Comparison of ENCODE assay signal across 17 cellular contexts in the genomic region with DNA sequence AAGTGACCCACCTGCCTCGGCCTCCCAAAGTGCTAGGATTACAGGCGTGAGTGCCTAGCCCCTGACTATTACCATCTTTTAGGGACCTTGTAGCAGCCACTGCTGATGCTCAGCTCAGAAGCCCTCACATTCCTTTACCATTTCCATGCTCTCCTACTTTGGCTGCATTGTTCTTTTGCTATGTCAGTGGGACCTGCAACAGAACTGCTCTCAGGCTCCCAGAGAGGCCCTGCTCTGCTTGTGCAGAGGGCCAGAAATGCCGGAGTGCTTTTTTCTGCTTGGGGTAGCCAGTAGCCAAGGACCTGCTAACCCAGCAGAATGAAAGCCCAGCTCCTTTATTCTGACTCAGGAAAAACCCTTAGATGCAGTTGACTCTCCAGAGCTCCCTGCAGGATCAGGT. TPM values are rescaled to one million over a fixed set of nuclear protein-coding genes. Genes with fewer than 3 reads are reported as not detected.
DNase-seq lines count a peak whose midpoint lies in the region; ATAC-seq and TF ChIP-seq lines count a peak whose summit lies in the region.
"Had no signal": no experiment of that assay in that cellular context is flagged by ENCODE, and none has a peak within 500 bp of the region (broad histone marks: within the 10 kb centered on the region; RNA-seq: fewer than 3 reads in every experiment).

No MANE protein-coding gene starts in this region.

- H3K9me3 ChIP-seq in endodermal cell (ENCODE audit: control insufficient read depth, low read length) (no peaks in the 10 kb centered on the region), lung (ENCODE audit: control insufficient read depth in 2 of 2, insufficient read depth in 1 of 2, low read length in 1 of 2) (no peaks in the 10 kb centered on the region)

- no peaks in the 10 kb centered on the region for H3K4me1 Mint-ChIP-seq in endodermal cell
- H3K4me1 Mint-ChIP-seq: CD4-positive, alpha-beta memory T cell had no signal

- H3K4me3 Mint-ChIP-seq in endodermal cell: no peak overlapping the region
- H3K4me3 Mint-ChIP-seq: CD4-positive, alpha-beta memory T cell had no signal

- peaks cover 6% of the 10 kb centered on the region for H3K27me3 Mint-ChIP-seq in endodermal cell (ENCODE audit: insufficient read depth)

- no peak overlapping the region for H3K4me3 ChIP-seq in endodermal cell (ENCODE audit: low read length)
- H3K4me3 ChIP-seq in lung: no peak overlapping the region

- H3K27ac Mint-ChIP-seq in endodermal cell: no peak overlapping the region

- no peak overlapping the region for H3K9ac ChIP-seq in endodermal cell (ENCODE audit: extremely low read depth, low read length, poor library complexity, severe bottlenecking)

- H3K27me3 ChIP-seq in endodermal cell (ENCODE audit: control insufficient read depth, insufficient read depth, low read length, poor library complexity, severe bottlenecking) (no peaks in the 10 kb centered on the region), lung (ENCODE audit: control insufficient read depth, insufficient read depth) (peaks cover 7% of the 10 kb centered on the region)

- H3K36me3 Mint-ChIP-seq in endodermal cell (ENCODE audit: low read depth): no peaks in the 10 kb centered on the region
- H3K36me3 Mint-ChIP-seq: CD4-positive, alpha-beta memory T cell had no signal

- peak; percentile 14 for DNase-seq in ELF-1 (ENCODE audit: low read depth, low spot score)
- DNase-seq in endodermal cell: peak; percentile 55
- DNase-seq in lung (ENCODE audit: low spot score): peak; percentile 14
- DNase-seq in putamen (ENCODE audit: low spot score): no peak
- no peak for DNase-seq in dedifferentiated amniotic fluid mesenchymal stem cell (ENCODE audit: extremely low spot score)
- no peak for DNase-seq in GM13976 (ENCODE audit: low spot score)
- no peak for DNase-seq in NCI-H510A treated with DMSO at 0.1 percent for 48 hours (lab: John Stamatoyannopoulos, UW)
- DNase-seq: ACHN; CD4-positive, alpha-beta memory T cell; DMS153; DMS79 treated with DMSO at 0.1 percent for 48 hours; EL; GF-D8 had no signal

- H3K36me3 ChIP-seq in endodermal cell (ENCODE audit: control insufficient read depth, insufficient read depth, low read length) (no peaks in the 10 kb centered on the region), lung (ENCODE audit: control insufficient read depth in 2 of 2, insufficient read depth in 2 of 2, low read length in 2 of 2) (no peaks in the 10 kb centered on the region)

- H3K4me1 ChIP-seq in endodermal cell (ENCODE audit: control insufficient read depth, insufficient read depth, low read length) (no peaks in the 10 kb centered on the region), lung (ENCODE audit: control insufficient read depth in 2 of 2, insufficient read depth in 2 of 2, low read length in 2 of 2) (no peaks in the 10 kb centered on the region)

- in situ Hi-C loops in GM13976 (cut with MboI; ENCODE audit: low sequenced_read_pairs, unreplicated experiment): no loop called here

- 80% methylated on average over 1 to 3 of the region's 3 CpGs for WGBS in endodermal cell (ENCODE audit: insufficient coverage in 1 of 2, insufficient read length in 1 of 2), 2 experiments
- 92 to 94% methylated on average over 3 of the region's 3 CpGs for WGBS in lung, 2 donors

- ATAC-seq in lung (ENCODE audit: insufficient read depth, low FRiP score): no peak
- ATAC-seq: HCT116 had no signal

- TF ChIP-seq CTCF in endodermal cell (conservative IDR thresholded peaks at IDR 0.05): no peak
- no peak for TF ChIP-seq CTCF in lung (IDR thresholded peaks at IDR 0.05; ENCODE audit: control extremely low read depth, extremely low read depth)
- TF ChIP-seq CTCF in GM13976 (IDR thresholded peaks at IDR 0.05; ENCODE audit: borderline replicate concordance, control extremely low read depth, extremely low read depth, insufficient read depth, missing control alignments): no peak

- no peaks in the 10 kb centered on the region for H3K9me3 Mint-ChIP-seq in endodermal cell
- H3K9me3 Mint-ChIP-seq: CD4-positive, alpha-beta memory T cell had no signal

- H3K27ac ChIP-seq in endodermal cell (ENCODE audit: low read depth, low read length): no peak overlapping the region
- H3K27ac ChIP-seq in lung (ENCODE audit: low read depth in 1 of 2, low read length in 1 of 2): no peak overlapping the region
- H3K27ac ChIP-seq: C4-2B, HL-60 had no signal

RNA-seq across cellular contexts. Expression of gene PROK2, which starts 18.3 kb away (rescaled TPM):
- under 1 TPM in 1 of 2 donors, not detected in 1; 0.29 TPM for total RNA-seq in endodermal cell
- polyA plus RNA-seq in endodermal cell (2013, experiment 1 of 2): 0.82 TPM
- polyA plus RNA-seq in endodermal cell (2013, experiment 2 of 2): 0.17 TPM
- total RNA-seq in lung: 1 to 10 TPM; 1.7 to 3.9 TPM
- polyA plus RNA-seq in lung: 10 to 100 TPM in 1 of 2 donors, 1 to 10 TPM in 1; 1.3 to 57.2 TPM
- total RNA-seq: A172 had no signal

RNA-seq across cellular contexts. Expression of gene GPR27, which starts 49.6 kb away (rescaled TPM):
- total RNA-seq in endodermal cell (1 to 10 TPM; 7.4 to 7.9 TPM), lung (1 to 10 TPM; 1.8 to 4.6 TPM)
- polyA plus RNA-seq in endodermal cell (2013, experiment 1 of 2): 10.0 TPM
- 8.9 TPM for polyA plus RNA-seq in endodermal cell (2013, experiment 2 of 2)
- 1 to 10 TPM in 1 of 2 donors, under 1 TPM in 1; 0.59 to 7.7 TPM for polyA plus RNA-seq in lung
- total RNA-seq: A172 had no signal

Comparison
In these comparisons a context has a peak if more than half of its experiments do, and no peak if none do; other contexts are left out.
1. DNase-seq: peak in ELF-1 (single experiment), endodermal cell (single experiment) and lung (single experiment); none in putamen (single experiment), dedifferentiated amniotic fluid mesenchymal stem cell (single experiment), GM13976 (single experiment) and NCI-H510A treated with DMSO at 0.1 percent for 48 hours (single experiment).